1 cellular context compared by ENCODE assay signal in the genomic region with DNA sequence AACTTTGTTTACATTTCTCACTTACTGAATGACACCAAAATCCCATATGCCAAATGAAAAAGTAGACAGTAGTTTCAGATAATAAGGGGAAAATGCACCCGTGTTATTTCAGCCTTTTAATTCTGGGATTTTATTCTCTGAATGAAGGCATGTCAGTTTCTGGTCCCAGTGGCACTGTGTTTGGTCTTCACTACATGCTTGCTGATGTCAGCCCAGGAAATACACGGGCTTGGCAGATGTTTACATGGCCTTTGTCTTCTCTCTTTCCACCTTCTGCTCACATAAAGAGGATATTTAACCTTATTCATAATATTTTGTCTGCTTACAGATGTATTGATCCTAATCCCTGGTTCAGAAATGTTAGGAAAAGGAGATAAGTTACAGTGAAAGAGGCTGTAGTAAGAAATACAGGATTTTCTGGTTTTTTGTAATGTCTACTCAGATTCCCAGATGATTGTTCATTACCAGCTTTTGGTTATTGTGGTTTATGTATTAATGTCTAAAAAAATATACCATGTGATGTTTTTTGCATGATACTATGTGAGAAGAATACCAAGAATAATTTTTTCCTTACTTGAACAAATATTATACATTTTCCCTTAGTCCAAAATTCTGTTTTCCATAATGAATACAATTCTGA.
TF ChIP-seq lines count a peak whose summit lies in the region.

No MANE protein-coding gene starts in this region.

TF ChIP-seq in GM23338, 12 proteins besides CTCF, POLR2A, EP300 and RAD21 (continued from another document):
- TF ChIP-seq, protein P1, sequence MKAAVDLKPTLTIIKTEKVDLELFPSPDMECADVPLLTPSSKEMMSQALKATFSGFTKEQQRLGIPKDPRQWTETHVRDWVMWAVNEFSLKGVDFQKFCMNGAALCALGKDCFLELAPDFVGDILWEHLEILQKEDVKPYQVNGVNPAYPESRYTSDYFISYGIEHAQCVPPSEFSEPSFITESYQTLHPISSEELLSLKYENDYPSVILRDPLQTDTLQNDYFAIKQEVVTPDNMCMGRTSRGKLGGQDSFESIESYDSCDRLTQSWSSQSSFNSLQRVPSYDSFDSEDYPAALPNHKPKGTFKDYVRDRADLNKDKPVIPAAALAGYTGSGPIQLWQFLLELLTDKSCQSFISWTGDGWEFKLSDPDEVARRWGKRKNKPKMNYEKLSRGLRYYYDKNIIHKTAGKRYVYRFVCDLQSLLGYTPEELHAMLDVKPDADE (IDR thresholded peaks at IDR 0.05): no peak
- no peak for TF ChIP-seq POLR2AphosphoS5 (IDR thresholded peaks at IDR 0.05; ENCODE audit: low read depth)
- no peak for TF ChIP-seq ZNF114 (CRISPR knock-in tag; IDR thresholded peaks at IDR 0.05)
- TF ChIP-seq STAT1 (IDR thresholded peaks at IDR 0.05; ENCODE audit: unreplicated experiment): no peak
- TF ChIP-seq, protein P2, sequence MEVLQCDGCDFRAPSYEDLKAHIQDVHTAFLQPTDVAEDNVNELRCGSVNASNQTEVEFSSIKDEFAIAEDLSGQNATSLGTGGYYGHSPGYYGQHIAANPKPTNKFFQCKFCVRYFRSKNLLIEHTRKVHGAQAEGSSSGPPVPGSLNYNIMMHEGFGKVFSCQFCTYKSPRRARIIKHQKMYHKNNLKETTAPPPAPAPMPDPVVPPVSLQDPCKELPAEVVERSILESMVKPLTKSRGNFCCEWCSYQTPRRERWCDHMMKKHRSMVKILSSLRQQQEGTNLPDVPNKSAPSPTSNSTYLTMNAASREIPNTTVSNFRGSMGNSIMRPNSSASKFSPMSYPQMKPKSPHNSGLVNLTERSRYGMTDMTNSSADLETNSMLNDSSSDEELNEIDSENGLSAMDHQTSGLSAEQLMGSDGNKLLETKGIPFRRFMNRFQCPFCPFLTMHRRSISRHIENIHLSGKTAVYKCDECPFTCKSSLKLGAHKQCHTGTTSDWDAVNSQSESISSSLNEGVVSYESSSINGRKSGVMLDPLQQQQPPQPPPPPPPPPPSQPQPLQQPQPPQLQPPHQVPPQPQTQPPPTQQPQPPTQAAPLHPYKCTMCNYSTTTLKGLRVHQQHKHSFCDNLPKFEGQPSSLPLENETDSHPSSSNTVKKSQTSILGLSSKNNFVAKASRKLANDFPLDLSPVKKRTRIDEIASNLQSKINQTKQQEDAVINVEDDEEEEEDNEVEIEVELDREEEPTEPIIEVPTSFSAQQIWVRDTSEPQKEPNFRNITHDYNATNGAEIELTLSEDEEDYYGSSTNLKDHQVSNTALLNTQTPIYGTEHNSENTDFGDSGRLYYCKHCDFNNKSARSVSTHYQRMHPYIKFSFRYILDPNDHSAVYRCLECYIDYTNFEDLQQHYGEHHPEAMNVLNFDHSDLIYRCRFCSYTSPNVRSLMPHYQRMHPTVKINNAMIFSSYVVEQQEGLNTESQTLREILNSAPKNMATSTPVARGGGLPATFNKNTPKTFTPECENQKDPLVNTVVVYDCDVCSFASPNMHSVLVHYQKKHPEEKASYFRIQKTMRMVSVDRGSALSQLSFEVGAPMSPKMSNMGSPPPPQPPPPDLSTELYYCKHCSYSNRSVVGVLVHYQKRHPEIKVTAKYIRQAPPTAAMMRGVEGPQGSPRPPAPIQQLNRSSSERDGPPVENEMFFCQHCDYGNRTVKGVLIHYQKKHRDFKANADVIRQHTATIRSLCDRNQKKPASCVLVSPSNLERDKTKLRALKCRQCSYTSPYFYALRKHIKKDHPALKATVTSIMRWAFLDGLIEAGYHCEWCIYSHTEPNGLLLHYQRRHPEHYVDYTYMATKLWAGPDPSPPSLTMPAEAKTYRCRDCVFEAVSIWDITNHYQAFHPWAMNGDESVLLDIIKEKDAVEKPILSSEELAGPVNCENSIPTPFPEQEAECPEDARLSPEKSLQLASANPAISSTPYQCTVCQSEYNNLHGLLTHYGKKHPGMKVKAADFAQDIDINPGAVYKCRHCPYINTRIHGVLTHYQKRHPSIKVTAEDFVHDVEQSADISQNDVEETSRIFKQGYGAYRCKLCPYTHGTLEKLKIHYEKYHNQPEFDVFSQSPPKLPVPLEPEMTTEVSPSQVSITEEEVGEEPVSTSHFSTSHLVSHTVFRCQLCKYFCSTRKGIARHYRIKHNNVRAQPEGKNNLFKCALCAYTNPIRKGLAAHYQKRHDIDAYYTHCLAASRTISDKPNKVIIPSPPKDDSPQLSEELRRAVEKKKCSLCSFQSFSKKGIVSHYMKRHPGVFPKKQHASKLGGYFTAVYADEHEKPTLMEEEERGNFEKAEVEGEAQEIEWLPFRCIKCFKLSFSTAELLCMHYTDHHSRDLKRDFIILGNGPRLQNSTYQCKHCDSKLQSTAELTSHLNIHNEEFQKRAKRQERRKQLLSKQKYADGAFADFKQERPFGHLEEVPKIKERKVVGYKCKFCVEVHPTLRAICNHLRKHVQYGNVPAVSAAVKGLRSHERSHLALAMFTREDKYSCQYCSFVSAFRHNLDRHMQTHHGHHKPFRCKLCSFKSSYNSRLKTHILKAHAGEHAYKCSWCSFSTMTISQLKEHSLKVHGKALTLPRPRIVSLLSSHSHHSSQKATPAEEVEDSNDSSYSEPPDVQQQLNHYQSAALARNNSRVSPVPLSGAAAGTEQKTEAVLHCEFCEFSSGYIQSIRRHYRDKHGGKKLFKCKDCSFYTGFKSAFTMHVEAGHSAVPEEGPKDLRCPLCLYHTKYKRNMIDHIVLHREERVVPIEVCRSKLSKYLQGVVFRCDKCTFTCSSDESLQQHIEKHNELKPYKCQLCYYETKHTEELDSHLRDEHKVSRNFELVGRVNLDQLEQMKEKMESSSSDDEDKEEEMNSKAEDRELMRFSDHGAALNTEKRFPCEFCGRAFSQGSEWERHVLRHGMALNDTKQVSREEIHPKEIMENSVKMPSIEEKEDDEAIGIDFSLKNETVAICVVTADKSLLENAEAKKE (CRISPR knock-in tag; IDR thresholded peaks at IDR 0.05): no peak
- no peak for TF ChIP-seq NANOG (IDR thresholded peaks at IDR 0.05; ENCODE audit: borderline replicate concordance)
- no peak for TF ChIP-seq EZH2phosphoT487 (IDR thresholded peaks at IDR 0.05; ENCODE audit: unreplicated experiment)
- TF ChIP-seq ZNF331 (CRISPR knock-in tag; IDR thresholded peaks at IDR 0.05; ENCODE audit: low read depth): no peak
- TF ChIP-seq CREB1 (CRISPR knock-in tag; IDR thresholded peaks at IDR 0.05; ENCODE audit: low read depth): no peak
